In the genomic region with DNA sequence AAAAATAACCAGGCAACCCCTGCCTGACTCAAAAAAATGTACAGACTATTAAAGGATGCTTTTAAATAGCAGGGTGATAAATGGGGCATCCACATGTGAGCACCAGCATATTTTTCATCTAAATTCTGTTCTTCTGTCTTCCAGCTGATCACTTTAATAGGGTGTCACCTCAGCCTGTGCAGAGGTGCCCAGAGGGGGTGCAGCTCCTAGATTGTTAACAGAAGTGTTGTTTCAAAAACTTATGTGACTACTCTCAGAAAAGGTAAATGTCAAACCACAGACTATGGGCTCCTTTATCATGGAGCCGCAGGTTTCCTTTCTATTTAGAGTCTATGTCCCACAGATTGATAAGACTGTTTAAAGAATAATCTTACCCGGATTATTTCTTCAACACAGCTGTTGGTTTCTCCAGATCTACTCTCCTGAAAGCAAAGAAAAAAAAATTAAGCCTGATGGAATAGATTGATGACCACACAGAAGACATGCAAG, we compare ENCODE assay signal across 15 cellular contexts.
"Had no signal": no experiment of that assay in that cellular context is flagged by ENCODE, and none has a peak within 500 bp of the region (broad histone marks: within the 10 kb centered on the region; RNA-seq: fewer than 3 reads in every experiment).

No MANE protein-coding gene starts in this region.

- H3K36me3 ChIP-seq: gastroesophageal sphincter, heart left ventricle, upper lobe of right lung had no signal

- H3K9me3 Mint-ChIP-seq: activated T-helper 2 cell treated with anti-CD3 and anti-CD28 coated beads, Interferon-gamma antibody, Interleukin-2, Interleukin-4, amounts not matched to agents 10 μg/mL and 5 μg/mL and 100 μg/mL, durations not matched to agents 14 hours and 24 hours and 36 hours; central memory CD8-positive, alpha-beta T cell; T-cell had no signal

- DNase-seq: activated CD4-positive, alpha-beta T cell treated with anti-CD3 and anti-CD28 coated beads for 1 hour; activated naive CD4-positive, alpha-beta T cell treated with Interleukin-2 at 50 U/mL for 16 hours; aorta; heart left ventricle; left ventricle myocardium superior; stimulated activated naive CD4-positive, alpha-beta T cell; T-cell; upper lobe of right lung had no signal

- H3K9me3 ChIP-seq: esophagus muscularis mucosa, gastroesophageal sphincter, heart left ventricle, upper lobe of right lung had no signal

- H3K27ac Mint-ChIP-seq: activated T-helper 2 cell treated with anti-CD3 and anti-CD28 coated beads, Interferon-gamma antibody, Interleukin-2, Interleukin-4, amounts not matched to agents 10 μg/mL and 5 μg/mL and 100 μg/mL, durations not matched to agents 14 hours and 24 hours and 36 hours; T-cell had no signal

- H3K4me1 ChIP-seq: esophagus muscularis mucosa, gastroesophageal sphincter, heart left ventricle, upper lobe of right lung had no signal

- H3K27ac ChIP-seq: coronary artery, esophagus muscularis mucosa, gastroesophageal sphincter, heart left ventricle, SK-N-MC, upper lobe of right lung, VCaP had no signal

- H3K27me3 ChIP-seq: esophagus muscularis mucosa, gastroesophageal sphincter, heart left ventricle, upper lobe of right lung had no signal

- H3K4me3 ChIP-seq: coronary artery, esophagus muscularis mucosa, gastroesophageal sphincter, heart left ventricle, SK-N-MC, upper lobe of right lung had no signal

- ATAC-seq: gastroesophageal sphincter, heart left ventricle, left ventricle myocardium superior, T-cell, upper lobe of right lung had no signal

- H3K4me3 Mint-ChIP-seq: central memory CD8-positive, alpha-beta T cell; T-cell had no signal

- H3K27me3 Mint-ChIP-seq: central memory CD8-positive, alpha-beta T cell; T-cell had no signal

- H3K4me1 Mint-ChIP-seq: central memory CD8-positive, alpha-beta T cell; T-cell had no signal
